Comparison of ENCODE assay signal across 9 cellular contexts in the genomic region with DNA sequence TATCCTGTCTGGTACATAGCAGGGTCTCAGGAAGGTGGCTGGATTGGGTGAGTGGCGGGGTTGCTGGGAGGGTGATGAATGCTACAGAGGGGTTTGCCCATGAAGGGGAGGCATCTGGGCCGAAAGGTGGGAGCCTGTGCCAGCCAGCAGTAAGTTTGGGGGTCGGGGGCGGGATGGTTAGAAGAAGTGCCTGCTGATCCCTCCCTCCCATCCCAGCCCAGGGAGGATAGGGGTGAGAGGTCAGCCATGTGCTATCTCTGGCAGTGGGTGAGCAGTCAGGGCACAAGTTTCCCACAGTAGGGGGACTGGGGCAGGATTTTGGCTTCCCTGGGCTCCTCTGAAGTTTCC. TPM values are rescaled to one million over a fixed set of nuclear protein-coding genes. Genes with fewer than 3 reads are reported as not detected.
A peak's percentile ranks its signal among the peaks of the same experiment; 100 is the strongest.
DNase-seq lines count a peak whose midpoint lies in the region; ATAC-seq and TF ChIP-seq lines count a peak whose summit lies in the region.
"Had no signal": no experiment of that assay in that cellular context is flagged by ENCODE, and none has a peak within 500 bp of the region (broad histone marks: within the 10 kb centered on the region; RNA-seq: fewer than 3 reads in every experiment).

No MANE protein-coding gene starts in this region.

- peak overlapping the region in 1 of 2 donors; percentile 52 for H3K9ac ChIP-seq in colonic mucosa (ENCODE audit: low read depth in 2 of 2, low read length in 2 of 2)

- no peaks in the 10 kb centered on the region for H3K36me3 ChIP-seq in CD8-positive, alpha-beta T cell (ENCODE audit: insufficient read depth, low read length)
- H3K36me3 ChIP-seq in KOPT-K1 (ENCODE audit: insufficient read depth, low read length), result peaks cover 42% of the 10 kb centered on the region
- H3K36me3 ChIP-seq in colonic mucosa, result no peaks in the 10 kb centered on the region
- no peaks in the 10 kb centered on the region for H3K36me3 ChIP-seq in ovary

- ATAC-seq in CD8-positive, alpha-beta T cell, result no peak

- no peaks in the 10 kb centered on the region for H3K27me3 ChIP-seq in CD8-positive, alpha-beta T cell (ENCODE audit: insufficient read depth, low read length)
- H3K27me3 ChIP-seq in colonic mucosa, result no peaks in the 10 kb centered on the region
- no peaks in the 10 kb centered on the region for H3K27me3 ChIP-seq in ovary

- H3K4me1 Mint-ChIP-seq in CD8-positive, alpha-beta T cell (ENCODE audit: low read depth), result peaks cover 78% of the 10 kb centered on the region

- 77 to 97% (median 84%) methylated on average over 4 of the region's 4 CpGs for WGBS in ovary, 3 donors

- no peaks in the 10 kb centered on the region for H3K9me3 ChIP-seq in CD8-positive, alpha-beta T cell (ENCODE audit: low read length)
- H3K9me3 ChIP-seq in KOPT-K1 (ENCODE audit: insufficient read depth, low read length, poor library complexity, severe bottlenecking) (no peaks in the 10 kb centered on the region), colonic mucosa (no peaks in the 10 kb centered on the region), ovary (no peaks in the 10 kb centered on the region)

- no peak overlapping the region for H3K4me3 ChIP-seq in CD8-positive, alpha-beta T cell (ENCODE audit: low read depth, low read length)
- H3K4me3 ChIP-seq in colonic mucosa (no peak overlapping the region), ovary (no peak overlapping the region)

- in situ Hi-C loops in GM13976 (cut with MboI; ENCODE audit: low sequenced_read_pairs, unreplicated experiment), result loop anchor here (5.0 kb wide), 1 partner anchor 39 kb away; no protein-coding TSS in a partner anchor

- TF ChIP-seq EP300 in ovary (IDR thresholded peaks at IDR 0.05), result no peak

- no peak for TF ChIP-seq POLR2A in ovary (IDR thresholded peaks at IDR 0.05)

- H3K27me3 Mint-ChIP-seq in CD8-positive, alpha-beta T cell (ENCODE audit: low read depth), result no peaks in the 10 kb centered on the region

- intact Hi-C loops in CD8-positive, alpha-beta T cell (cut with DNase I, micrococcal nuclease), result loop anchor here (2.0 to 10.0 kb wide), 8 partner anchors 159 to 1236 kb away; partner anchors contain the start of genes PRDM11 (in 2 of the 2), HSD17B12 (in 1 of the 2), SLC35C1 (in 1 of the 2) and TSPAN18 (in 1 of the 2)
- intact Hi-C loops in colonic mucosa (cut with DNase I), result no loop called here
- intact Hi-C loops in ovary (cut with DNase I), result loop anchor here in 1 of 4 donors (5.0 kb wide), 1 partner anchor 39 kb away; no protein-coding TSS in a partner anchor

- POLR2A ChIA-PET in CD8-positive, alpha-beta T cell (lab: Charles Lee), result interaction anchor here (2.2 to 5.7 kb wide), 2 partner anchors 11 to 43 kb away, joined by 9 to 41 read pairs; no protein-coding TSS in a partner anchor

- TF ChIP-seq CTCF in CD8-positive, alpha-beta T cell (IDR thresholded peaks at IDR 0.05), result no peak
- TF ChIP-seq CTCF in colonic mucosa (IDR thresholded peaks at IDR 0.05) (no peak), ovary (IDR thresholded peaks at IDR 0.05) (no peak), GM13976 (IDR thresholded peaks at IDR 0.05; ENCODE audit: borderline replicate concordance, control extremely low read depth, extremely low read depth, insufficient read depth, missing control alignments) (no peak)

- peaks cover 5% of the 10 kb centered on the region for H3K36me3 Mint-ChIP-seq in CD8-positive, alpha-beta T cell

- CTCF ChIA-PET in CD8-positive, alpha-beta T cell (lab: Charles Lee), result interaction anchor here (0.9 to 10.7 kb wide), 4 partner anchors 10 to 535 kb away, joined by 3 to 83 read pairs (median 6); no protein-coding TSS in a partner anchor

- peaks cover 54% of the 10 kb centered on the region for H3K4me1 ChIP-seq in CD8-positive, alpha-beta T cell (ENCODE audit: insufficient read depth, low read length)
- H3K4me1 ChIP-seq in colonic mucosa (peaks cover 11% of the 10 kb centered on the region), ovary (ENCODE audit: insufficient read depth) (peaks cover 29% of the 10 kb centered on the region)

- no peaks in the 10 kb centered on the region for H3K9me3 Mint-ChIP-seq in CD8-positive, alpha-beta T cell

- H3K4me3 Mint-ChIP-seq in CD8-positive, alpha-beta T cell, result peak overlapping the region; percentile 82

- DNase-seq in CD8-positive, alpha-beta T cell, result no peak
- DNase-seq in colonic mucosa, result no peak
- peak in 1 of 5 donors; percentile 30 for DNase-seq in ovary
- DNase-seq in GM13976 (ENCODE audit: low spot score), result no peak
- DNase-seq in DMS153 treated with DMSO at 0.1 percent for 48 hours (lab: John Stamatoyannopoulos, UW; ENCODE audit: unreplicated experiment), result no peak
- DNase-seq in middle frontal gyrus (ENCODE audit: extremely low spot score, low spot score), result no peak
- no peak for DNase-seq in cerebellum (ENCODE audit: low spot score)
- DNase-seq: NCI-H2081 treated with DMSO at 0.1 percent for 48 hours had no signal

- H3K27ac ChIP-seq in CD8-positive, alpha-beta T cell (ENCODE audit: low read depth, low read length), result no peak overlapping the region
- H3K27ac ChIP-seq in KOPT-K1 (ENCODE audit: low read depth, low read length, poor library complexity, severe bottlenecking) (peak overlapping the region; percentile 100), colonic mucosa (peak overlapping the region; percentile 66), ovary (peak overlapping the region; percentile 27 to 77)

- peak overlapping the region; percentile 89 for H3K27ac Mint-ChIP-seq in CD8-positive, alpha-beta T cell

RNA-seq across cellular contexts. Expression of gene CD82, which starts 2.9 kb away (rescaled TPM):
- total RNA-seq in CD8-positive, alpha-beta T cell, result 10 to 100 TPM; 28.1 to 32.4 TPM
- total RNA-seq in colonic mucosa (10 to 100 TPM; 36.2 to 41.6 TPM), ovary (10 to 100 TPM in 6 of 7 donors, 1 to 10 TPM in 1; 6.9 to 74.9 (median 39.1) TPM), cerebellum (6.4 TPM)
- polyA plus RNA-seq in ovary, result 10 to 100 TPM; 15.6 to 28.3 TPM
